22 cellular contexts compared by ENCODE assay signal in genomic region chr5:72064801-72065570, GRCh38. TPM values are rescaled to one million over a fixed set of nuclear protein-coding genes. Genes with fewer than 3 reads are reported as not detected.
A peak's percentile ranks its signal among the peaks of the same experiment; 100 is the strongest.
DNase-seq lines count a peak whose midpoint lies in the region; ATAC-seq and TF ChIP-seq lines count a peak whose summit lies in the region.
"Had no signal": no experiment of that assay in that cellular context is flagged by ENCODE, and none has a peak within 500 bp of the region (broad histone marks: within the 10 kb centered on the region; RNA-seq: fewer than 3 reads in every experiment).

No MANE protein-coding gene starts in this region.

- H3K79me2 ChIP-seq in neural cell (replicated peaks; ENCODE audit: insufficient read depth, low read length), result no peaks in the 10 kb centered on the region

- no peak overlapping the region for H3K4me2 ChIP-seq in neural cell (ENCODE audit: low read length)

- H3K36me3 Mint-ChIP-seq in activated naive CD4-positive, alpha-beta T cell treated with anti-CD3 and anti-CD28 coated beads, Interleukin-2, amount 10 ng/mL, durations not matched to agents 7 days and 5 days, result no peaks in the 10 kb centered on the region
- H3K36me3 Mint-ChIP-seq: activated naive CD8-positive, alpha-beta T cell; type B pancreatic cell had no signal

- no peak overlapping the region for H3K9ac ChIP-seq in neural cell (ENCODE audit: low read length)

- peaks cover 6% of the 10 kb centered on the region for H3K27me3 Mint-ChIP-seq in activated naive CD4-positive, alpha-beta T cell treated with anti-CD3 and anti-CD28 coated beads, Interleukin-2, amount 10 ng/mL, durations not matched to agents 7 days and 5 days
- H3K27me3 Mint-ChIP-seq: type B pancreatic cell had no signal

- TF ChIP-seq CTCF in neural cell (IDR thresholded peaks at IDR 0.05; ENCODE audit: poor library complexity, severe bottlenecking), result no peak

- H3K4me3 Mint-ChIP-seq in activated naive CD4-positive, alpha-beta T cell treated with anti-CD3 and anti-CD28 coated beads, Interleukin-2, amount 10 ng/mL, durations not matched to agents 7 days and 5 days, result no peak overlapping the region
- H3K4me3 Mint-ChIP-seq: activated naive CD8-positive, alpha-beta T cell; T-helper 1 cell treated with Interleukin-12 subunit alpha and Interleukin-12 subunit beta and Interleukin-4 antibody, amounts not matched to agents 30 μg/mL and 1 μg/mL, for 36 hours had no signal

- no peak overlapping the region for H3K4me3 ChIP-seq in neural cell (ENCODE audit: low read length)
- H3K4me3 ChIP-seq: mucosa of descending colon had no signal

- H2AFZ ChIP-seq in neural cell (ENCODE audit: low read depth, low read length), result peak overlapping the region; percentile 3

- peaks cover 3% of the 10 kb centered on the region for H3F3A ChIP-seq in neural cell (ENCODE audit: insufficient read depth, low read length, poor library complexity, severe bottlenecking)

- H3K27ac ChIP-seq in neural cell (ENCODE audit: low read length), result peak overlapping the region; percentile 76
- H3K27ac ChIP-seq: brain microvascular endothelial cell, C4-2B, VCaP had no signal

- no peak for TF ChIP-seq EP300 in neural cell (conservative IDR thresholded peaks at IDR 0.05; ENCODE audit: poor library complexity, severe bottlenecking)

- CTCF ChIA-PET in activated naive CD4-positive, alpha-beta T cell treated with anti-CD3 and anti-CD28 coated beads, Interleukin-2, amount 10 ng/mL, durations not matched to agents 7 days and 5 days (lab: Charles Lee), result no interaction called here

- H3K9me2 ChIP-seq in neural cell (ENCODE audit: insufficient read depth, low read length), result no peaks in the 10 kb centered on the region

- no peaks in the 10 kb centered on the region for H3K9me3 Mint-ChIP-seq in activated naive CD4-positive, alpha-beta T cell treated with anti-CD3 and anti-CD28 coated beads, Interleukin-2, amount 10 ng/mL, durations not matched to agents 7 days and 5 days
- H3K9me3 Mint-ChIP-seq: T-helper 1 cell treated with Interleukin-12 subunit alpha and Interleukin-12 subunit beta and Interleukin-4 antibody, amounts not matched to agents 30 μg/mL and 1 μg/mL, for 36 hours; type B pancreatic cell had no signal

- DNase-seq in NCI-H2107 treated with DMSO at 0.1 percent for 48 hours (lab: John Stamatoyannopoulos, UW; ENCODE audit: unreplicated experiment) (peak; percentile 60), NCI-H2107 (lab: John Stamatoyannopoulos, UW) (no peak), NCI-H1694 treated with DMSO at 0.1 percent for 48 hours (lab: John Stamatoyannopoulos, UW) (peak; percentile 46), SW480 (ENCODE audit: low spot score) (peak; percentile 64), left colon (no peak)
- DNase-seq in stimulated activated naive CD4-positive, alpha-beta T cell (lab: John Stamatoyannopoulos, UW), result no peak
- DNase-seq in activated naive CD4-positive, alpha-beta T cell treated with anti-CD3 and anti-CD28 coated beads, Interleukin-2, amount 10 ng/mL, durations not matched to agents 7 days and 5 days, result no peak
- DNase-seq: activated T-cell treated with anti-CD3 and anti-CD28 coated beads, Interleukin-2, amount 50 U/mL, for 48 hours; brain microvascular endothelial cell; dermis blood vessel endothelial cell; foreskin melanocyte; nucleus accumbens; right cardiac atrium; Right ventricle myocardium superior; stimulated activated naive CD8-positive, alpha-beta T cell treated with anti-CD3 and anti-CD28 coated beads, Interleukin-15, Interleukin-2, amounts not matched to agents 100 U/mL and 50 U/mL, for 24 hours had no signal

- no peak overlapping the region for H3K27ac Mint-ChIP-seq in activated naive CD4-positive, alpha-beta T cell treated with anti-CD3 and anti-CD28 coated beads, Interleukin-2, amount 10 ng/mL, durations not matched to agents 7 days and 5 days
- H3K27ac Mint-ChIP-seq: activated naive CD8-positive, alpha-beta T cell; T-helper 1 cell treated with Interleukin-12 subunit alpha and Interleukin-12 subunit beta and Interleukin-4 antibody, amounts not matched to agents 30 μg/mL and 1 μg/mL, for 36 hours had no signal

- no peaks in the 10 kb centered on the region for H3K9me3 ChIP-seq in neural cell (ENCODE audit: low read length)
- H3K9me3 ChIP-seq: mucosa of descending colon had no signal

- no peak for ATAC-seq in left colon
- ATAC-seq: mucosa of descending colon; right cardiac atrium; stimulated activated naive CD8-positive, alpha-beta T cell treated with anti-CD3 and anti-CD28 coated beads, Interleukin-15, Interleukin-2, amounts not matched to agents 100 U/mL and 50 U/mL, for 24 hours had no signal

- no peaks in the 10 kb centered on the region for H3K4me1 Mint-ChIP-seq in activated naive CD4-positive, alpha-beta T cell treated with anti-CD3 and anti-CD28 coated beads, Interleukin-2, amount 10 ng/mL, durations not matched to agents 7 days and 5 days

- no peaks in the 10 kb centered on the region for H3K27me3 ChIP-seq in neural cell (ENCODE audit: insufficient read depth, low read depth, low read length)
- H3K27me3 ChIP-seq: brain microvascular endothelial cell had no signal

- no peak for TF ChIP-seq RAD21 in neural cell (conservative IDR thresholded peaks at IDR 0.05)

- intact Hi-C loops in left colon (cut with DNase I, micrococcal nuclease), result no loop called here

- H4K20me1 ChIP-seq in neural cell (ENCODE audit: insufficient read depth), result no peaks in the 10 kb centered on the region

- no peaks in the 10 kb centered on the region for H3K36me3 ChIP-seq in neural cell (ENCODE audit: insufficient read depth, low read length)
- H3K36me3 ChIP-seq: brain microvascular endothelial cell had no signal

TF ChIP-seq in neural cell, 6 proteins besides CTCF, POLR2A, EP300 and RAD21:
- no peak for TF ChIP-seq TAF1 (IDR thresholded peaks at IDR 0.05; ENCODE audit: low read depth)
- TF ChIP-seq MXI1 (conservative IDR thresholded peaks at IDR 0.05; ENCODE audit: poor library complexity, severe bottlenecking), result no peak
- TF ChIP-seq SMC3 (conservative IDR thresholded peaks at IDR 0.05; ENCODE audit: poor library complexity), result no peak
- TF ChIP-seq, protein P1, sequence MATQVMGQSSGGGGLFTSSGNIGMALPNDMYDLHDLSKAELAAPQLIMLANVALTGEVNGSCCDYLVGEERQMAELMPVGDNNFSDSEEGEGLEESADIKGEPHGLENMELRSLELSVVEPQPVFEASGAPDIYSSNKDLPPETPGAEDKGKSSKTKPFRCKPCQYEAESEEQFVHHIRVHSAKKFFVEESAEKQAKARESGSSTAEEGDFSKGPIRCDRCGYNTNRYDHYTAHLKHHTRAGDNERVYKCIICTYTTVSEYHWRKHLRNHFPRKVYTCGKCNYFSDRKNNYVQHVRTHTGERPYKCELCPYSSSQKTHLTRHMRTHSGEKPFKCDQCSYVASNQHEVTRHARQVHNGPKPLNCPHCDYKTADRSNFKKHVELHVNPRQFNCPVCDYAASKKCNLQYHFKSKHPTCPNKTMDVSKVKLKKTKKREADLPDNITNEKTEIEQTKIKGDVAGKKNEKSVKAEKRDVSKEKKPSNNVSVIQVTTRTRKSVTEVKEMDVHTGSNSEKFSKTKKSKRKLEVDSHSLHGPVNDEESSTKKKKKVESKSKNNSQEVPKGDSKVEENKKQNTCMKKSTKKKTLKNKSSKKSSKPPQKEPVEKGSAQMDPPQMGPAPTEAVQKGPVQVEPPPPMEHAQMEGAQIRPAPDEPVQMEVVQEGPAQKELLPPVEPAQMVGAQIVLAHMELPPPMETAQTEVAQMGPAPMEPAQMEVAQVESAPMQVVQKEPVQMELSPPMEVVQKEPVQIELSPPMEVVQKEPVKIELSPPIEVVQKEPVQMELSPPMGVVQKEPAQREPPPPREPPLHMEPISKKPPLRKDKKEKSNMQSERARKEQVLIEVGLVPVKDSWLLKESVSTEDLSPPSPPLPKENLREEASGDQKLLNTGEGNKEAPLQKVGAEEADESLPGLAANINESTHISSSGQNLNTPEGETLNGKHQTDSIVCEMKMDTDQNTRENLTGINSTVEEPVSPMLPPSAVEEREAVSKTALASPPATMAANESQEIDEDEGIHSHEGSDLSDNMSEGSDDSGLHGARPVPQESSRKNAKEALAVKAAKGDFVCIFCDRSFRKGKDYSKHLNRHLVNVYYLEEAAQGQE (IDR thresholded peaks at IDR 0.05; ENCODE audit: borderline replicate concordance), result no peak
- TF ChIP-seq EZH2 (IDR thresholded peaks at IDR 0.05; ENCODE audit: borderline replicate concordance, insufficient read depth, low read length, poor library complexity, severe bottlenecking), result no peak

RNA-seq across cellular contexts. Expression of gene MAP1B, which starts 42.3 kb away (rescaled TPM):
- 234 and 235 TPM in 2 replicates for polyA plus RNA-seq in neural cell
- 1,949 and 2,637 TPM in 2 replicates for polyA minus RNA-seq in neural cell
- total RNA-seq in left colon, result 10 to 100 TPM in 1 of 2 donors, 1 to 10 TPM in 1; 6.4 to 17.1 TPM

Comparison
In these comparisons a context has a peak if more than half of its experiments do, and no peak if none do; other contexts are left out.
1. DNase-seq: peak in NCI-H2107 treated with DMSO at 0.1 percent for 48 hours (single experiment), NCI-H1694 treated with DMSO at 0.1 percent for 48 hours (single experiment) and SW480 (single experiment); none in NCI-H2107 (single experiment), left colon (0 of 2), stimulated activated naive CD4-positive, alpha-beta T cell (0 of 6) and activated naive CD4-positive, alpha-beta T cell treated with anti-CD3 and anti-CD28 coated beads, Interleukin-2, amount 10 ng/mL, durations not matched to agents 7 days and 5 days (single experiment).